ENCODE assay signal across 25 cellular contexts in the genomic region with DNA sequence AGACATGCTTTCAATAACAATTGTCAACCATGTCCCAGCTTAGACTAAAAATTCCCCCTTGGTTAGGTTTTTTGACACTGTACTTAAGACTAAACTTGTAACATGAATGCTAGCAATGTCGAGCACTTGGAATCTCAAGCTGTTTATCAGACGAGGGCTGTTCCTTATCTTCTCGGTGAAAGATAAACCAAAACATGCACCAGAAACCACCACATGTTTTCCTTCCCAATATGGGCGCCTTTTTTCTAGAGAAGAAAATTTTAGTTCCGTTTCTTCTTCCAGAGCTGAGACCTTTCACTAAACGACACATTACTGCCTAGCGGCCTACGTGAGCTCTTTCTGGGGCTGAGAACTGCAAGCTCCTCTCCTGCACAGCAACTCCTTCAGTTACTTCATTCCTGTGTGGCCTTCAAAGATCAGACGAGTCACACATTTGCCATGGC.
"Had no signal": no experiment of that assay in that cellular context is flagged by ENCODE, and none has a peak within 500 bp of the region (broad histone marks: within the 10 kb centered on the region; RNA-seq: fewer than 3 reads in every experiment).

No MANE protein-coding gene starts in this region.

- H3K36me3 ChIP-seq: adrenal gland, gastrocnemius medialis, ovary, right atrium auricular region, thyroid gland, uterus had no signal

- H3K4me3 ChIP-seq: adrenal gland, gastrocnemius medialis, ovary, psoas muscle, right atrium auricular region, thyroid gland, uterus had no signal

- H3K9me3 Mint-ChIP-seq: activated B cell treated with CpG ODN at 0.5 μM for 24 hours; activated T-cell treated with anti-CD3 and anti-CD28 coated beads, Interleukin-2, amount 50 U/mL, for 4 hours; activated T-helper 2 cell treated with anti-CD3 and anti-CD28 coated beads, Interferon-gamma antibody, Interleukin-2, Interleukin-4, amounts not matched to agents 10 μg/mL and 5 μg/mL and 100 μg/mL, durations not matched to agents 14 hours and 24 hours and 36 hours; naive thymus-derived CD4-positive, alpha-beta T cell; stimulated activated naive CD8-positive, alpha-beta T cell treated with anti-CD3 and anti-CD28 coated beads, Interleukin-15, Interleukin-2, amounts not matched to agents 100 ng/mL and 50 ng/mL, for 24 hours; T-helper 1 cell treated with Interleukin-12 subunit alpha and Interleukin-12 subunit beta and Interleukin-4 antibody, amounts not matched to agents 30 μg/mL and 1 μg/mL, for 36 hours had no signal

- H3K36me3 Mint-ChIP-seq: activated naive CD8-positive, alpha-beta T cell; naive thymus-derived CD4-positive, alpha-beta T cell had no signal

- H3K27me3 ChIP-seq: adrenal gland, gastrocnemius medialis, ovary, right atrium auricular region, thyroid gland, uterus had no signal

- DNase-seq: activated B cell treated with CpG ODN at 0.5 μM for 24 hours; activated CD4-positive, alpha-beta T cell treated with anti-CD3 and anti-CD28 coated beads for 4 hours; activated CD4-positive, alpha-beta T cell treated with anti-CD3 and anti-CD28 coated beads, Interleukin-2, amount 50 U/mL, for 48 hours; activated CD8-positive, alpha-beta memory T cell treated with anti-CD3 and anti-CD28 coated beads, Interleukin-2, amount 50 U/mL, for 48 hours; activated naive CD4-positive, alpha-beta T cell; activated T-cell treated with anti-CD3 and anti-CD28 coated beads, Interleukin-2, amount 50 U/mL, for 4 hours; adrenal gland; effector CD4-positive, alpha-beta T cell; erythroblast; gastrocnemius medialis; islet precursor cell; left cardiac atrium; naive thymus-derived CD4-positive, alpha-beta T cell; ovary; psoas muscle; stimulated activated CD4-positive, alpha-beta T cell treated with anti-CD3 and anti-CD28 coated beads, Interleukin-1b, Interleukin-23, amount 100 ng/mL, for 48 hours; substantia nigra; T1000; thyroid gland; uterus had no signal

- ATAC-seq: activated T-cell treated with anti-CD3 and anti-CD28 coated beads, Interleukin-2, amount 50 U/mL, for 4 hours; gastrocnemius medialis; left cardiac atrium; naive thymus-derived CD4-positive, alpha-beta T cell; psoas muscle had no signal

- H3K27ac Mint-ChIP-seq: activated B cell treated with CpG ODN at 0.5 μM for 24 hours; activated naive CD8-positive, alpha-beta T cell; activated T-helper 2 cell treated with anti-CD3 and anti-CD28 coated beads, Interferon-gamma antibody, Interleukin-2, Interleukin-4, amounts not matched to agents 10 μg/mL and 5 μg/mL and 100 μg/mL, durations not matched to agents 14 hours and 24 hours and 36 hours; naive thymus-derived CD4-positive, alpha-beta T cell; stimulated activated naive CD8-positive, alpha-beta T cell treated with anti-CD3 and anti-CD28 coated beads, Interleukin-15, Interleukin-2, amounts not matched to agents 100 ng/mL and 50 ng/mL, for 24 hours; T-helper 1 cell treated with Interleukin-12 subunit alpha and Interleukin-12 subunit beta and Interleukin-4 antibody, amounts not matched to agents 30 μg/mL and 1 μg/mL, for 36 hours had no signal

- H3K27ac ChIP-seq: adrenal gland, gastrocnemius medialis, ovary, psoas muscle, right atrium auricular region, thyroid gland, uterus had no signal

- H3K4me3 Mint-ChIP-seq: activated B cell treated with CpG ODN at 0.5 μM for 24 hours; activated naive CD8-positive, alpha-beta T cell; activated T-cell treated with anti-CD3 and anti-CD28 coated beads, Interleukin-2, amount 50 U/mL, for 4 hours; naive thymus-derived CD4-positive, alpha-beta T cell; stimulated activated naive CD8-positive, alpha-beta T cell treated with anti-CD3 and anti-CD28 coated beads, Interleukin-15, Interleukin-2, amounts not matched to agents 100 ng/mL and 50 ng/mL, for 24 hours; T-helper 1 cell treated with Interleukin-12 subunit alpha and Interleukin-12 subunit beta and Interleukin-4 antibody, amounts not matched to agents 30 μg/mL and 1 μg/mL, for 36 hours had no signal

- H3K27me3 Mint-ChIP-seq: stimulated activated naive CD8-positive, alpha-beta T cell treated with anti-CD3 and anti-CD28 coated beads, Interleukin-15, Interleukin-2, amounts not matched to agents 100 ng/mL and 50 ng/mL, for 24 hours had no signal

- H3K4me1 Mint-ChIP-seq: activated B cell treated with CpG ODN at 0.5 μM for 24 hours had no signal

- H3K4me1 ChIP-seq: adrenal gland, gastrocnemius medialis, psoas muscle, right atrium auricular region, thyroid gland, uterus had no signal
